8 cellular contexts compared by ENCODE assay signal in the genomic region with DNA sequence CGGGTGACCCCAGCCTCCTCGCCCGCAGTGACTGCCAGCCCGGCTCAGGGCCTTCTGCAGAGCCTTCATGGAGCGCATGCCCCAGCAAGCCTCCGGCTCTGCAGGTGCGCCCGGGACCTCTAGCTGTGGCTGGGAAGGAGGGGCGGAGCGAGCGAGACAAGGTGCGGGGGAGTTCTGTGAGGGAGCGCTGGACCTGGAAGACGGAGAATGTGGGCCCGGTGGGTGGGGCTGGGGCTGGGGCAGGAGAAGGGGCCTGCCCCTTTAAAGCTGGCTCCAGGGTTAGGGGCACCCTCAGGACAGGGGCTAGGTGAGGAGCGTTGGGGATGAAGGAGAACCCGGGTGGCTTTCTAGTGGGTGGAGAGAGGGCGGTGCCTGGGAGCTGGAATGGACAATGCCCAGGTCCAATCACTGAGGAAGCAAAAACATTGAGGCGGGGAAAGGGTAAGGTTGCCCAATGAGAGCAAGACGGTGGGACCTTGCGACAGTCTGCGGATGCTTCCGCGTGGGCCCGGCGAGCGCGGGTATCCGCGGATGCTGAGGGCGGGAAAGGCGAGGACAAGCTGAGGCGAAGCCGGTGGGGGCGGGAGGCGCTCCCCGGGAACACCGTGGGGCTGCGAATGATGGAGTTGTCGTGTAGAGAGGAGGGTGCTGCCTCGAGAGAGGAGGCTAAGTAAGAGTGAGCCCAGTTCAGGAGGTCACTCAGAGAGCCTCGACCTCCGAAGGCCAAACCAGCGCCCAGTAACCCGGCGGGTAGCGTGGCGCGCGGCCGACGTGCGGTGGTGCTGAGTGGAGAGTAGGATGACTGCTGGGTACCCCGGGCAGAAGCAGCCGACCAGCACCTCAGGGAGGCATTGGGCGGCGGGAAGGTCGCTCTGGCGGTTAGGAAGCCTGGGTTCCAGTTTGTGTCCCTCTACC. TPM values are rescaled to one million over a fixed set of nuclear protein-coding genes. Genes with fewer than 3 reads are reported as not detected.
DNase-seq lines count a peak whose midpoint lies in the region; ATAC-seq, FAIRE-seq and TF ChIP-seq lines count a peak whose summit lies in the region.

TSS of gene GLS2 (minus strand) at position 121 of the 915 bp plus-strand sequence. CDS start at position 78, 43 bp downstream.

- H3K27me3 Mint-ChIP-seq in activated naive CD4-positive, alpha-beta T cell treated with anti-CD3 and anti-CD28 coated beads for 36 hours (ENCODE audit: low read depth): peaks cover 19% of the 10 kb centered on the region
- peaks cover 78% of the 10 kb centered on the region for H3K27me3 Mint-ChIP-seq in neural crest cell (ENCODE audit: low read depth)

- TF ChIP-seq CTCF in Peyer's patch (IDR thresholded peaks at IDR 0.05): no peak
- no peak for TF ChIP-seq CTCF in neural crest cell (conservative IDR thresholded peaks at IDR 0.05)
- no peak for TF ChIP-seq CTCF in stomach (IDR thresholded peaks at IDR 0.05)

- no peak within 1 kb of the TSS for H3K9ac ChIP-seq in BLaER1

- peak; percentile 79 for DNase-seq in HK-2 (ENCODE audit: unreplicated experiment)
- peak; percentile 77 to 91 (median 82) for DNase-seq in Peyer's patch
- DNase-seq in activated naive CD4-positive, alpha-beta T cell treated with anti-CD3 and anti-CD28 coated beads for 36 hours: peak; percentile 79
- peak; percentile 81 to 90 for DNase-seq in frontal cortex (ENCODE audit: low spot score in 2 of 2)
- DNase-seq in neural crest cell (ENCODE audit: low read depth, low spot score): peak; percentile 29
- DNase-seq in stomach: peak; percentile 80

- H3K36me3 ChIP-seq in BLaER1 (no peaks in the 10 kb centered on the region), Peyer's patch (no peaks in the 10 kb centered on the region), stomach (no peaks in the 10 kb centered on the region)

- H3K9me3 ChIP-seq in BLaER1: peaks cover 3% of the 10 kb centered on the region
- H3K9me3 ChIP-seq in Peyer's patch: no peaks in the 10 kb centered on the region
- H3K9me3 ChIP-seq in stomach: no peaks in the 10 kb centered on the region

- TF ChIP-seq EP300 in stomach (IDR thresholded peaks at IDR 0.05): no peak

- H3K4me3 ChIP-seq in BLaER1: peak within 1 kb of the TSS; percentile 10; the same call in 1 of the 2 replicates
- peak within 1 kb of the TSS; percentile 43 to 77 (median 64) for H3K4me3 ChIP-seq in Peyer's patch
- peak within 1 kb of the TSS; percentile 60 to 73 (median 61) for H3K4me3 ChIP-seq in stomach

- H3K27ac ChIP-seq in BLaER1 (no peak within 1 kb of the TSS), Peyer's patch (peak within 1 kb of the TSS in 1 of 4 donors; percentile 75), stomach (peak within 1 kb of the TSS in 4 of 5 donors; percentile 29 to 70 (median 34))

- CTCF ChIA-PET in activated naive CD4-positive, alpha-beta T cell treated with anti-CD3 and anti-CD28 coated beads for 36 hours (lab: Charles Lee): interaction anchor here (0.6 to 1.6 kb wide), 4 partner anchors 15 to 148 kb away, joined by 3 to 6 read pairs (median 4); no protein-coding TSS in a partner anchor

- FAIRE-seq in frontal cortex (lab: Jason Lieb, UNC): no peak

- TF ChIP-seq POLR2A in Peyer's patch (IDR thresholded peaks at IDR 0.05) (no peak), stomach (IDR thresholded peaks at IDR 0.05) (no peak)

- peak within 1 kb of the TSS; percentile 50 for H3K4me2 ChIP-seq in BLaER1

- peaks cover 3% of the 10 kb centered on the region for H3K9me3 Mint-ChIP-seq in activated naive CD4-positive, alpha-beta T cell treated with anti-CD3 and anti-CD28 coated beads for 36 hours
- peaks cover 5% of the 10 kb centered on the region for H3K9me3 Mint-ChIP-seq in neural crest cell

- H3K4me3 Mint-ChIP-seq in activated naive CD4-positive, alpha-beta T cell treated with anti-CD3 and anti-CD28 coated beads for 36 hours: peak within 1 kb of the TSS; percentile 84
- H3K4me3 Mint-ChIP-seq in neural crest cell: peak within 1 kb of the TSS; percentile 78

- intact Hi-C loops in activated naive CD4-positive, alpha-beta T cell treated with anti-CD3 and anti-CD28 coated beads for 36 hours (cut with micrococcal nuclease): loop anchor here (1.0 kb wide), 2 partner anchors 20 to 39 kb away; partner anchors contain the start of genes SPRYD4 and TIMELESS
- intact Hi-C loops in stomach (cut with DNase I; ENCODE audit: low total_unique reads): no loop called here

- H3K4me1 Mint-ChIP-seq in activated naive CD4-positive, alpha-beta T cell treated with anti-CD3 and anti-CD28 coated beads for 36 hours (ENCODE audit: low read depth): peaks cover 16% of the 10 kb centered on the region
- peaks cover 13% of the 10 kb centered on the region for H3K4me1 Mint-ChIP-seq in neural crest cell

- peaks cover 28% of the 10 kb centered on the region for H4K20me1 ChIP-seq in BLaER1

- H3K27me3 ChIP-seq in BLaER1 (peaks cover 42% of the 10 kb centered on the region), Peyer's patch (no peaks in the 10 kb centered on the region), stomach (peaks cover 0 to 37% (median 3%) of the 10 kb centered on the region in 3 donors)

- peaks cover 3% of the 10 kb centered on the region for H3K36me3 Mint-ChIP-seq in activated naive CD4-positive, alpha-beta T cell treated with anti-CD3 and anti-CD28 coated beads for 36 hours (ENCODE audit: low read depth)
- H3K36me3 Mint-ChIP-seq in neural crest cell (ENCODE audit: low read depth): peaks cover 11% of the 10 kb centered on the region

- peak; percentile 86 for ATAC-seq in GM19397 (IDR thresholded peaks at IDR 0.05; ENCODE audit: unreplicated experiment)

- H3K27ac Mint-ChIP-seq in activated naive CD4-positive, alpha-beta T cell treated with anti-CD3 and anti-CD28 coated beads for 36 hours: no peak within 1 kb of the TSS
- H3K27ac Mint-ChIP-seq in neural crest cell (ENCODE audit: unreplicated experiment): no peak within 1 kb of the TSS

- H3K4me1 ChIP-seq in BLaER1: 0 out of 2 replicates have a peak, but pooled peaks cover 12% of the 10 kb centered on the region
- peaks cover 0 to 12% (median 3%) of the 10 kb centered on the region in 4 donors for H3K4me1 ChIP-seq in Peyer's patch
- H3K4me1 ChIP-seq in stomach: peaks cover 18 to 22% (median 18%) of the 10 kb centered on the region in 4 donors

- 14 to 21% (median 15%) methylated on average over 48 to 59 of the region's 59 CpGs for WGBS in stomach, 5 donors

RNA-seq across cellular contexts. Expression of gene GLS2, which starts in this region (rescaled TPM):
- 1 to 10 TPM; 1.5 to 6.6 (median 2.6) TPM for total RNA-seq in Peyer's patch
- 1 to 10 TPM; 4.6 to 5.5 TPM for total RNA-seq in activated naive CD4-positive, alpha-beta T cell treated with anti-CD3 and anti-CD28 coated beads for 36 hours
- total RNA-seq in frontal cortex: 4.1 TPM
- 0.30 and 0.35 TPM in 2 replicates for total RNA-seq in neural crest cell
- 1 to 10 TPM in 3 of 5 donors, not detected in 2; 1.3 to 7.6 (median 3.9) TPM for total RNA-seq in stomach
- 10 to 100 TPM in 1 of 3 donors, 1 to 10 TPM in 2; 2.6 to 11.2 (median 5.4) TPM for polyA plus RNA-seq in stomach

Comparison
In these comparisons a context has a peak if more than half of its experiments do, and no peak if none do; other contexts are left out.
1. Peak in DNase-seq in neural crest cell; RNA of the gene not detected or under 1 TPM.
2. H3K4me3 ChIP-seq: peak in every context shown above with its lines; median percentile 64 in Peyer's patch; 61 in stomach; 10 in BLaER1.
3. DNase-seq: peak in every context shown above with its lines; median percentile 86 in frontal cortex; 82 in Peyer's patch; 80 in stomach; 79 in HK-2; 79 in activated naive CD4-positive, alpha-beta T cell treated with anti-CD3 and anti-CD28 coated beads for 36 hours; 29 in neural crest cell.